In the genomic region with DNA sequence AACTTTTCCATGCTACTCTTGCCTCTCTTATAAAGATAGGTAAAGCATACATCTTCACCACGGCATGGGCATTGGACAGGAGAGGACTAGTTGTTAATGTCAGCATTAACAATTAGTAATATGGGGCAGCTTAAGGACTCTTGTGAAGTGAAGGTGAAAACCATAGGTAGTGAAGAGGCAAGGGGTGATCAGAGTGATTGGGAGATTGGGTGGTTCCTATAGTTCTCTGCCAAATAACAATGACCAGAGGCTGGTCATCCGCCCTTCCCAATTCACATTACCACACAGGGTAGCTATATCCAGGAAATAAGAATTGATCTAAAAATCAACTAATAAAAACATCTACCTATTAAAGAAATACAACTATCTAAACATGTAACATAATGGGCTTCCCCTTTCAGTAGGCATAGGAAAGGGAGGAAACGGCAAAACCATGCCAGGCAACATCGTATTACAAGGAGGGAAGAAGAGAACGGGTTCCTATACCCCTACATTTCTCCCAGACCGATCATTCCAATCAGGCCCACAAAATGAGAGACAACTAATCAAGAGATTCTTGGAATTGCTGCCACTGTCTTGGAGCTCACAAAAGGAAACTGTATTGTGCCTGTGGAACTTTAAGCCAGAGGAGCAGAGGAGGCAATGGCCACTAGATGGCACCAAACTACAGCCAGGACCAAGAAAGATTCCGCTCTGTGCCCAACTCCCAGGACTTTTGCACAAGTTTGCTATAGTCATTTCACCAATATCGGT, we compare ENCODE assay signal across 8 cellular contexts.
DNase-seq lines count a peak whose midpoint lies in the region; ATAC-seq, FAIRE-seq and TF ChIP-seq lines count a peak whose summit lies in the region.

No MANE protein-coding gene starts in this region.

- in situ Hi-C loops in KBM-7 (cut with MboI; ENCODE audit: low pct_unique_long_range_greater_than_20kb, low sequenced_read_pairs): no loop called here
- in situ Hi-C loops in transverse colon (cut with MboI; ENCODE audit: low pct_ligation_motif_present in 1 of 4, low pct_unique_long_range_greater_than_20kb in 1 of 4, low sequenced_read_pairs in 3 of 4): loop anchor here in 1 of 4 donors (10.0 kb wide), 1 partner anchor 85 kb away; no protein-coding TSS in a partner anchor

- H3K36me3 ChIP-seq in RWPE2 (ENCODE audit: low read depth) (no peaks in the 10 kb centered on the region), pancreas (no peaks in the 10 kb centered on the region), transverse colon (no peaks in the 10 kb centered on the region)

- DNase-seq in ELF-1 (ENCODE audit: low read depth, low spot score) (peak; percentile 88), KBM-7 (peak; percentile 86), RWPE2 (ENCODE audit: low spot score) (peak; percentile 70), foreskin melanocyte (peak; percentile 76), pancreas (peak; percentile 38 to 81 (median 64)), transverse colon (peak; percentile 79)
- DNase-seq in activated effector memory CD4-positive, alpha-beta T cell treated with Interleukin-2 at 50 U/mL for 16 hours: peak; percentile 22

- ATAC-seq in GM21619 (IDR thresholded peaks at IDR 0.05; ENCODE audit: unreplicated experiment) (peak; percentile 97), RWPE2 (ENCODE audit: low read depth) (peak; percentile 98), pancreas (peak; percentile 95 to 99 (median 98))

- no peak for FAIRE-seq in pancreas (lab: Jason Lieb, UNC)

- no peaks in the 10 kb centered on the region for H3K4me1 ChIP-seq in RWPE2 (ENCODE audit: insufficient read depth, poor library complexity, severe bottlenecking)
- H3K4me1 ChIP-seq in pancreas: peaks cover 12 to 18% (median 16%) of the 10 kb centered on the region in 3 donors
- peaks cover 0 to 27% (median 12%) of the 10 kb centered on the region in 4 donors for H3K4me1 ChIP-seq in transverse colon

- no peak for TF ChIP-seq EP300 in transverse colon (IDR thresholded peaks at IDR 0.05; ENCODE audit: low read depth)

- intact Hi-C loops in pancreas (cut with DNase I) (no loop called here), transverse colon (cut with DNase I; ENCODE audit: low total_unique reads) (loop anchor here (10.0 kb wide), 1 partner anchor 85 kb away; no protein-coding TSS in a partner anchor)

- no peak overlapping the region for H3K4me3 ChIP-seq in RWPE2 (ENCODE audit: severe bottlenecking)
- H3K4me3 ChIP-seq in pancreas: no peak overlapping the region
- H3K4me3 ChIP-seq in transverse colon: peak overlapping the region in 1 of 4 donors; percentile 9

- H3K9me3 ChIP-seq in RWPE2 (ENCODE audit: severe bottlenecking) (no peaks in the 10 kb centered on the region), pancreas (no peaks in the 10 kb centered on the region), transverse colon (no peaks in the 10 kb centered on the region)

- TF ChIP-seq POLR2A in transverse colon (IDR thresholded peaks at IDR 0.05): no peak

- H3K27me3 ChIP-seq in RWPE2 (ENCODE audit: insufficient read depth, poor library complexity, severe bottlenecking) (no peaks in the 10 kb centered on the region), pancreas (no peaks in the 10 kb centered on the region), transverse colon (no peaks in the 10 kb centered on the region)

- H3K27ac ChIP-seq in RWPE2 (ENCODE audit: poor library complexity, severe bottlenecking): no peak overlapping the region
- no peak overlapping the region for H3K27ac ChIP-seq in pancreas
- H3K27ac ChIP-seq in transverse colon: no peak overlapping the region

- 41 to 48% methylated on average over 8 of the region's 8 CpGs for WGBS in pancreas, 2 donors
- WGBS in transverse colon (ENCODE audit: low coverage in 1 of 2), 2 donors: 40 to 51% methylated on average over 7 to 8 of the region's 8 CpGs

- TF ChIP-seq CTCF in RWPE2 (IDR thresholded peaks at IDR 0.05; ENCODE audit: poor library complexity, severe bottlenecking) (peak; percentile 99), pancreas (IDR thresholded peaks at IDR 0.05) (peak; percentile 85 to 93 (median 88)), transverse colon (IDR thresholded peaks at IDR 0.05) (peak; percentile 79 to 93 (median 92))

Comparison
In these comparisons a context has a peak if more than half of its experiments do, and no peak if none do; other contexts are left out.
1. DNase-seq: peak in every context shown above with its lines; median percentile 88 in ELF-1; 86 in KBM-7; 79 in transverse colon; 76 in foreskin melanocyte; 70 in RWPE2; 64 in pancreas; 22 in activated effector memory CD4-positive, alpha-beta T cell treated with Interleukin-2 at 50 U/mL for 16 hours.